In the genomic region with DNA sequence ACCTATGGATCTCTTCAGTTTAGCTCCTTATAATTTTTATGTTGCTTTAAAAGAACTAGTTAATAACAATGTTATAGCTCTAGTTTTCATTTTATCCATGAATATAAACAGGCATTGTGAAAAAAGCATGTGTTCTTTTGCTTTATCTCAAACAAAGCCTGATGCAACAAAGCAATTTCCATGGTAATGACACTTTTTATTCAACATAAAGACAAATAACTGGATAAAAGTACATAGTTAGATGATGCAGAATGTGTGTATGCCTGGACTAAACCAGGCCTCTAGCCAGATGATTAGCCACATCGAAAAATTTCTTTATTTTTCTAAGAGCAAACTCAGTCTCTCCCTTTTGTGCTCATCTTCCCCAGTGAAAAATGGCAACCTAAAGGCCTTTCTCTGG, we compare ENCODE assay signal across 18 cellular contexts.
"Had no signal": no experiment of that assay in that cellular context is flagged by ENCODE, and none has a peak within 500 bp of the region (broad histone marks: within the 10 kb centered on the region; RNA-seq: fewer than 3 reads in every experiment).

No MANE protein-coding gene starts in this region.

- ATAC-seq: activated CD4-positive, alpha-beta T cell treated with anti-CD3 and anti-CD28 coated beads for 36 hours; activated CD8-positive, alpha-beta memory T cell treated with anti-CD3 and anti-CD28 coated beads, Interleukin-2, amount 10 ng/mL, durations not matched to agents 7 days and 5 days; activated naive CD4-positive, alpha-beta T cell treated with anti-CD3 and anti-CD28 coated beads, Interleukin-2, amount 50 U/mL, for 72 hours; effector memory CD8-positive, alpha-beta T cell; natural killer cell treated with Interleukin-12 subunit alpha and Interleukin-12 subunit beta and Interleukin-15 and Interleukin-18, amount 100 ng/mL, for 72 hours; right cardiac atrium; T-helper 17 cell had no signal

- H3K4me3 ChIP-seq: prostate gland, tibial nerve had no signal

- H3K27ac ChIP-seq: prostate gland, tibial nerve had no signal

- H3K4me1 ChIP-seq: prostate gland had no signal

- H3K27me3 ChIP-seq: tibial nerve had no signal

- H3K9me3 ChIP-seq: prostate gland, tibial nerve had no signal

- DNase-seq: activated CD4-positive, alpha-beta memory T cell treated with anti-CD3 and anti-CD28 coated beads for 36 hours; activated CD4-positive, alpha-beta T cell treated with anti-CD3 and anti-CD28 coated beads for 36 hours; activated CD8-positive, alpha-beta memory T cell treated with anti-CD3 and anti-CD28 coated beads, Interleukin-2, amount 10 ng/mL, durations not matched to agents 7 days and 5 days; activated gamma-delta T cell; activated T-cell treated with anti-CD3 and anti-CD28 coated beads, Interleukin-2, amount 50 U/mL, for 48 hours; amniotic stem cell; cerebellar nuclear complex; effector memory CD8-positive, alpha-beta T cell; right cardiac atrium; small intestine; stimulated activated CD4-positive, alpha-beta T cell treated with anti-CD3 and anti-CD28 coated beads, Interleukin-4, amount 100 ng/mL, for 24 hours; stimulated activated naive CD4-positive, alpha-beta T cell treated with Interleukin-2 at 50 U/mL for 16 hours; substantia nigra; T-helper 17 cell had no signal

- H3K36me3 ChIP-seq: prostate gland, tibial nerve had no signal
